In the genomic region with DNA sequence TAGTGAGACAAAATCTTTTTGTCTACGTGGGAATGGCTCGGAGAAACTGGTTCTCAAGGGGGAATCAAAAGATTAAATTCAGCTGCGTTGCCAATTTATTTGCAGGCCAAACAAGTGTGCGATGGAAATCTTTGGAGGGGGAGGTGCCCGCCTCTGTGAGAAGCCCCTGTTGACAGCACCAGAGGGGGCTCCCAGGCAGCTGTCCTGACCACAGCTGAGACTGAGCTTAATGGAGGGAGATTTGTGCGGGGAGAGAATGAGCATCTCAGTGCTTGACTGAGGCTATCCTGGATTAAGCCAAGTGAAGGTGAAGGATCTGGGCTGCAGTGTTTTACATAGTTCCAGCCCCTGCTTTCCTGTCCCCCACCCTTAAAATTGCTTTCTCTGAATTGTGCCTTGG, we compare ENCODE assay signal across 1 cellular context.
TF ChIP-seq lines count a peak whose summit lies in the region.

No MANE protein-coding gene starts in this region.

TF ChIP-seq in GM23338, 12 proteins besides CTCF, POLR2A, EP300 and RAD21 (continued from another document):
- TF ChIP-seq, protein P1, sequence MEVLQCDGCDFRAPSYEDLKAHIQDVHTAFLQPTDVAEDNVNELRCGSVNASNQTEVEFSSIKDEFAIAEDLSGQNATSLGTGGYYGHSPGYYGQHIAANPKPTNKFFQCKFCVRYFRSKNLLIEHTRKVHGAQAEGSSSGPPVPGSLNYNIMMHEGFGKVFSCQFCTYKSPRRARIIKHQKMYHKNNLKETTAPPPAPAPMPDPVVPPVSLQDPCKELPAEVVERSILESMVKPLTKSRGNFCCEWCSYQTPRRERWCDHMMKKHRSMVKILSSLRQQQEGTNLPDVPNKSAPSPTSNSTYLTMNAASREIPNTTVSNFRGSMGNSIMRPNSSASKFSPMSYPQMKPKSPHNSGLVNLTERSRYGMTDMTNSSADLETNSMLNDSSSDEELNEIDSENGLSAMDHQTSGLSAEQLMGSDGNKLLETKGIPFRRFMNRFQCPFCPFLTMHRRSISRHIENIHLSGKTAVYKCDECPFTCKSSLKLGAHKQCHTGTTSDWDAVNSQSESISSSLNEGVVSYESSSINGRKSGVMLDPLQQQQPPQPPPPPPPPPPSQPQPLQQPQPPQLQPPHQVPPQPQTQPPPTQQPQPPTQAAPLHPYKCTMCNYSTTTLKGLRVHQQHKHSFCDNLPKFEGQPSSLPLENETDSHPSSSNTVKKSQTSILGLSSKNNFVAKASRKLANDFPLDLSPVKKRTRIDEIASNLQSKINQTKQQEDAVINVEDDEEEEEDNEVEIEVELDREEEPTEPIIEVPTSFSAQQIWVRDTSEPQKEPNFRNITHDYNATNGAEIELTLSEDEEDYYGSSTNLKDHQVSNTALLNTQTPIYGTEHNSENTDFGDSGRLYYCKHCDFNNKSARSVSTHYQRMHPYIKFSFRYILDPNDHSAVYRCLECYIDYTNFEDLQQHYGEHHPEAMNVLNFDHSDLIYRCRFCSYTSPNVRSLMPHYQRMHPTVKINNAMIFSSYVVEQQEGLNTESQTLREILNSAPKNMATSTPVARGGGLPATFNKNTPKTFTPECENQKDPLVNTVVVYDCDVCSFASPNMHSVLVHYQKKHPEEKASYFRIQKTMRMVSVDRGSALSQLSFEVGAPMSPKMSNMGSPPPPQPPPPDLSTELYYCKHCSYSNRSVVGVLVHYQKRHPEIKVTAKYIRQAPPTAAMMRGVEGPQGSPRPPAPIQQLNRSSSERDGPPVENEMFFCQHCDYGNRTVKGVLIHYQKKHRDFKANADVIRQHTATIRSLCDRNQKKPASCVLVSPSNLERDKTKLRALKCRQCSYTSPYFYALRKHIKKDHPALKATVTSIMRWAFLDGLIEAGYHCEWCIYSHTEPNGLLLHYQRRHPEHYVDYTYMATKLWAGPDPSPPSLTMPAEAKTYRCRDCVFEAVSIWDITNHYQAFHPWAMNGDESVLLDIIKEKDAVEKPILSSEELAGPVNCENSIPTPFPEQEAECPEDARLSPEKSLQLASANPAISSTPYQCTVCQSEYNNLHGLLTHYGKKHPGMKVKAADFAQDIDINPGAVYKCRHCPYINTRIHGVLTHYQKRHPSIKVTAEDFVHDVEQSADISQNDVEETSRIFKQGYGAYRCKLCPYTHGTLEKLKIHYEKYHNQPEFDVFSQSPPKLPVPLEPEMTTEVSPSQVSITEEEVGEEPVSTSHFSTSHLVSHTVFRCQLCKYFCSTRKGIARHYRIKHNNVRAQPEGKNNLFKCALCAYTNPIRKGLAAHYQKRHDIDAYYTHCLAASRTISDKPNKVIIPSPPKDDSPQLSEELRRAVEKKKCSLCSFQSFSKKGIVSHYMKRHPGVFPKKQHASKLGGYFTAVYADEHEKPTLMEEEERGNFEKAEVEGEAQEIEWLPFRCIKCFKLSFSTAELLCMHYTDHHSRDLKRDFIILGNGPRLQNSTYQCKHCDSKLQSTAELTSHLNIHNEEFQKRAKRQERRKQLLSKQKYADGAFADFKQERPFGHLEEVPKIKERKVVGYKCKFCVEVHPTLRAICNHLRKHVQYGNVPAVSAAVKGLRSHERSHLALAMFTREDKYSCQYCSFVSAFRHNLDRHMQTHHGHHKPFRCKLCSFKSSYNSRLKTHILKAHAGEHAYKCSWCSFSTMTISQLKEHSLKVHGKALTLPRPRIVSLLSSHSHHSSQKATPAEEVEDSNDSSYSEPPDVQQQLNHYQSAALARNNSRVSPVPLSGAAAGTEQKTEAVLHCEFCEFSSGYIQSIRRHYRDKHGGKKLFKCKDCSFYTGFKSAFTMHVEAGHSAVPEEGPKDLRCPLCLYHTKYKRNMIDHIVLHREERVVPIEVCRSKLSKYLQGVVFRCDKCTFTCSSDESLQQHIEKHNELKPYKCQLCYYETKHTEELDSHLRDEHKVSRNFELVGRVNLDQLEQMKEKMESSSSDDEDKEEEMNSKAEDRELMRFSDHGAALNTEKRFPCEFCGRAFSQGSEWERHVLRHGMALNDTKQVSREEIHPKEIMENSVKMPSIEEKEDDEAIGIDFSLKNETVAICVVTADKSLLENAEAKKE (CRISPR knock-in tag; IDR thresholded peaks at IDR 0.05): no peak
- no peak for TF ChIP-seq EZH2phosphoT487 (IDR thresholded peaks at IDR 0.05; ENCODE audit: unreplicated experiment)
- no peak for TF ChIP-seq EZH2 (IDR thresholded peaks at IDR 0.05; ENCODE audit: low read depth, unreplicated experiment)
